29 cellular contexts compared by ENCODE assay signal in genomic region chr15:66942649-66943390, GRCh38.
"Had no signal": no experiment of that assay in that cellular context is flagged by ENCODE, and none has a peak within 500 bp of the region (broad histone marks: within the 10 kb centered on the region; RNA-seq: fewer than 3 reads in every experiment).

No MANE protein-coding gene starts in this region.

- H3K27ac ChIP-seq: left lung, lower lobe of right lung, neutrophil, ovary, prostate gland, stomach, thyroid gland, upper lobe of left lung, vagina had no signal

- H3K27ac Mint-ChIP-seq: activated B cell treated with CpG ODN at 0.5 μM for 24 hours; activated CD8-positive, alpha-beta memory T cell treated with anti-CD3 and anti-CD28 coated beads, Interleukin-2, amount 10 ng/mL, durations not matched to agents 7 days and 5 days; activated CD8-positive, alpha-beta T cell treated with anti-CD3 and anti-CD28 coated beads, Interleukin-2, amount 10 ng/mL, durations not matched to agents 7 days and 5 days; activated naive CD4-positive, alpha-beta T cell treated with anti-CD3 and anti-CD28 coated beads, Interleukin-2, amount 50 U/mL, for 24 hours; activated naive CD8-positive, alpha-beta T cell treated with anti-CD3 and anti-CD28 coated beads, Interleukin-2, amount 50 U/mL, for 24 hours; activated T-helper 2 cell treated with anti-CD3 and anti-CD28 coated beads, Interferon-gamma antibody, Interleukin-2, Interleukin-4, amounts not matched to agents 10 μg/mL and 5 μg/mL and 100 μg/mL, durations not matched to agents 14 hours and 24 hours and 36 hours; natural killer cell treated with Interleukin-12 subunit alpha and Interleukin-12 subunit beta and Interleukin-15 and Interleukin-18, amount 100 ng/mL, for 72 hours; stimulated activated naive B cell treated with anti-CD40 and anti-IgM and Interleukin-4, amounts not matched to agents 10 μg/mL and 1 μg/mL and 100 μg/mL, for 72 hours had no signal

- H3K9me3 ChIP-seq: lower lobe of right lung, mucosa of descending colon, neutrophil, ovary, prostate gland, thyroid gland, upper lobe of left lung, vagina had no signal

- H3K4me3 Mint-ChIP-seq: activated B cell treated with CpG ODN at 0.5 μM for 24 hours; activated CD8-positive, alpha-beta memory T cell treated with anti-CD3 and anti-CD28 coated beads, Interleukin-2, amount 10 ng/mL, durations not matched to agents 7 days and 5 days; activated CD8-positive, alpha-beta T cell treated with anti-CD3 and anti-CD28 coated beads, Interleukin-2, amount 10 ng/mL, durations not matched to agents 7 days and 5 days; activated naive CD4-positive, alpha-beta T cell treated with anti-CD3 and anti-CD28 coated beads, Interleukin-2, amount 50 U/mL, for 24 hours; activated naive CD8-positive, alpha-beta T cell treated with anti-CD3 and anti-CD28 coated beads, Interleukin-2, amount 50 U/mL, for 24 hours; natural killer cell treated with Interleukin-12 subunit alpha and Interleukin-12 subunit beta and Interleukin-15 and Interleukin-18, amount 100 ng/mL, for 72 hours; stimulated activated naive B cell treated with anti-CD40 and anti-IgM and Interleukin-4, amounts not matched to agents 10 μg/mL and 1 μg/mL and 100 μg/mL, for 72 hours had no signal

- H3K27me3 ChIP-seq: neutrophil, ovary, stomach, thyroid gland, upper lobe of left lung, vagina had no signal

- H3K4me1 ChIP-seq: prostate gland, vagina had no signal

- FAIRE-seq: endometrium, frontal cortex, islet of Langerhans had no signal

- H3K36me3 Mint-ChIP-seq: activated CD8-positive, alpha-beta memory T cell treated with anti-CD3 and anti-CD28 coated beads, Interleukin-2, amount 10 ng/mL, durations not matched to agents 7 days and 5 days; natural killer cell treated with Interleukin-12 subunit alpha and Interleukin-12 subunit beta and Interleukin-15 and Interleukin-18, amount 100 ng/mL, for 72 hours had no signal

- H3K27me3 Mint-ChIP-seq: activated naive CD4-positive, alpha-beta T cell treated with anti-CD3 and anti-CD28 coated beads, Interleukin-2, amount 50 U/mL, for 24 hours had no signal

- H3K9me3 Mint-ChIP-seq: activated naive CD4-positive, alpha-beta T cell treated with anti-CD3 and anti-CD28 coated beads, Interleukin-2, amount 50 U/mL, for 24 hours; activated T-helper 2 cell treated with anti-CD3 and anti-CD28 coated beads, Interferon-gamma antibody, Interleukin-2, Interleukin-4, amounts not matched to agents 10 μg/mL and 5 μg/mL and 100 μg/mL, durations not matched to agents 14 hours and 24 hours and 36 hours; natural killer cell treated with Interleukin-12 subunit alpha and Interleukin-12 subunit beta and Interleukin-15 and Interleukin-18, amount 100 ng/mL, for 72 hours had no signal

- H3K36me3 ChIP-seq: left lung, lower lobe of right lung, neutrophil, ovary, prostate gland, stomach, thyroid gland, upper lobe of left lung, vagina had no signal

- DNase-seq: activated B cell treated with CpG ODN at 0.5 μM for 24 hours; activated CD8-positive, alpha-beta memory T cell treated with anti-CD3 and anti-CD28 coated beads, Interleukin-2, amount 10 ng/mL, durations not matched to agents 7 days and 5 days; activated CD8-positive, alpha-beta T cell treated with anti-CD3 and anti-CD28 coated beads, Interleukin-2, amount 10 ng/mL, durations not matched to agents 7 days and 5 days; activated naive CD8-positive, alpha-beta T cell treated with anti-CD3 and anti-CD28 coated beads, Interleukin-2, amount 50 U/mL, for 24 hours; activated T-cell treated with anti-CD3 and anti-CD28 coated beads, Interleukin-2, amount 50 U/mL, for 48 hours; amygdala; central memory CD4-positive, alpha-beta T cell; effector CD8-positive, alpha-beta T cell; left lung; lower lobe of right lung; mesendoderm; mucosa of descending colon; ovary; retina; stimulated activated CD4-positive, alpha-beta T cell treated with anti-CD3 and anti-CD28 coated beads, Interleukin-15, amount 100 ng/mL, for 24 hours; stimulated activated CD4-positive, alpha-beta T cell treated with anti-CD3 and anti-CD28 coated beads, Interleukin-2, amount 100 ng/mL, for 24 hours; stimulated activated naive B cell treated with anti-CD40 and anti-IgM and Interleukin-4, amounts not matched to agents 10 μg/mL and 1 μg/mL and 100 μg/mL, for 72 hours; upper lobe of left lung had no signal

- ATAC-seq: activated CD8-positive, alpha-beta memory T cell treated with anti-CD3 and anti-CD28 coated beads, Interleukin-2, amount 10 ng/mL, durations not matched to agents 7 days and 5 days; activated CD8-positive, alpha-beta T cell treated with anti-CD3 and anti-CD28 coated beads, Interleukin-2, amount 10 ng/mL, durations not matched to agents 7 days and 5 days; activated naive CD8-positive, alpha-beta T cell treated with anti-CD3 and anti-CD28 coated beads, Interleukin-2, amount 50 U/mL, for 24 hours; left lung; lower lobe of right lung had no signal

- H3K4me3 ChIP-seq: left lung, lower lobe of right lung, mucosa of descending colon, ovary, prostate gland, stomach, thyroid gland, upper lobe of left lung, vagina had no signal
